ENCODE assay signal across 11 cellular contexts in the genomic region with DNA sequence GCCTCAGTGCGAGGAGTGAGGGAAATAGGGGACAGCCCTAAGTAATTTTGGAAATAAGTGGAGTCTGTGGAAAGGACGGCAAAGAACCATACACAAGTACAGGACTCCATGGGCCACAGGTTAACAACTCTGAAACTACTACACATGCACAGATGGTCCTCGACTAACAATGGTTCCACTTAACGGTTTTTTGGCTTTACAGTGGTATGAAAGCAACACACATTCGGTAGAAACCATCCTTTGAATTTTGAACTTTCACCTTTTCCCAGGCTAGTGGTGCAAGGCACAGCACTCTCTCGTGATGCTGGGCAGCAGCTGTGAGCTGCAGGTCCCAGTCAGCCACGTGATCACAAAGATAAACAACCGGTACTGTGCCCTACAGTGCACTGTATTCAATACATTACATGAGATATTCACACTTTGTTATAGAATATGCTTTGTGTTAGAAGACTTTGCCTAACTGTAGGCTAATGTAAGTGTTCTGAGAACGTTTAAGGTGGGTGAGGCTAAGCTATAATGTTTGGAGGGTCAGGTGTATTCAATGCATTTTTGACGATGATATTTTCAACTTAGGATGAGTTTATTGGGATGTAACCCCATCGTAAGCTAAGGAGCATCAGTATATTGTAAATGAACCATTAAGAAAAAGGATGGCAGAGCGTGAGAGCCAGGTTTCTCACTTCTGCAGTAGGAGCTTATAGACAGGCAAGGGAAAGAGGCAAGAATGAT. TPM values are rescaled to one million over a fixed set of nuclear protein-coding genes. Genes with fewer than 3 reads are reported as not detected.
DNase-seq lines count a peak whose midpoint lies in the region; ATAC-seq, FAIRE-seq and TF ChIP-seq lines count a peak whose summit lies in the region.
"Had no signal": no experiment of that assay in that cellular context is flagged by ENCODE, and none has a peak within 500 bp of the region (broad histone marks: within the 10 kb centered on the region; RNA-seq: fewer than 3 reads in every experiment).

No MANE protein-coding gene starts in this region.

- DNase-seq in Right ventricle myocardium superior (no peak), cardiac septum (ENCODE audit: low spot score) (no peak), WTC11 (ENCODE audit: low spot score) (no peak), HepG2 (ENCODE audit: low spot score) (peak; percentile 94), superior temporal gyrus (ENCODE audit: extremely low spot score) (no peak), ascending aorta (ENCODE audit: low spot score in 2 of 2) (no peak)
- DNase-seq: NCI-H1105 treated with DMSO at 0.1 percent for 48 hours had no signal

- POLR2A ChIA-PET in WTC11 (lab: Charles Lee): interaction anchor here (0.7 kb wide), 1 partner anchor 24 kb away, joined by 3 read pairs; no protein-coding TSS in a partner anchor
- POLR2A ChIA-PET in HepG2 (lab: Yijun Ruan, JAX): interaction anchor here (0.7 to 2.0 kb wide), 4 partner anchors 11 to 42 kb away, joined by 4 to 8 read pairs (median 6); no protein-coding TSS in a partner anchor

- peaks cover 56% of the 10 kb centered on the region for H3K4me1 Mint-ChIP-seq in WTC11

- in situ Hi-C loops in HepG2 (cut with HindIII; ENCODE audit: extremely low pct_ligation_motif_present, low pct_unique_long_range_greater_than_20kb): no loop called here

- H3K27me3 ChIP-seq in HepG2 (ENCODE audit: control insufficient read depth in 1 of 2, insufficient read depth in 2 of 2, low read length in 2 of 2) (no peaks in the 10 kb centered on the region), ascending aorta (no peaks in the 10 kb centered on the region)
- H3K27me3 ChIP-seq: tibial nerve had no signal

- peaks cover 37% of the 10 kb centered on the region for H4K20me1 ChIP-seq in HepG2 (ENCODE audit: insufficient read depth, low read length)

- peaks cover 20% of the 10 kb centered on the region for H3K36me3 Mint-ChIP-seq in WTC11

- intact Hi-C loops in Right ventricle myocardium superior (cut with DNase I): no loop called here
- intact Hi-C loops in cardiac septum (cut with DNase I): no loop called here
- intact Hi-C loops in HepG2 (cut with micrococcal nuclease; ENCODE audit: unreplicated experiment): loop anchor here (1.0 kb wide), 2 partner anchors 9 to 11 kb away; no protein-coding TSS in a partner anchor
- intact Hi-C loops in ascending aorta (cut with DNase I): no loop called here

- peaks cover 20% of the 10 kb centered on the region for H3K9me3 Mint-ChIP-seq in WTC11

- TF ChIP-seq EP300 in HepG2 (IDR thresholded peaks at IDR 0.05; ENCODE audit: low read depth in 2 of 2, low read length in 2 of 2) (peak; percentile 50 to 81; a peak in 3 of 4 replicates), HepG2 (CRISPR knock-in tag; IDR thresholded peaks at IDR 0.05; ENCODE audit: borderline replicate concordance) (peak; percentile 86)

- BruUV-seq in HepG2 (replicated peaks; lab: Mats Ljungman, UMichigan): no TSS peak

- peaks cover 80% of the 10 kb centered on the region for H3K4me1 ChIP-seq in HepG2 (ENCODE audit: insufficient read depth, low read length)
- peaks cover 0 to 13% of the 10 kb centered on the region in 2 donors for H3K4me1 ChIP-seq in ascending aorta

- TF ChIP-seq CTCF in WTC11 (IDR thresholded peaks at IDR 0.05) (no peak), HepG2 (CRISPR knock-in tag; IDR thresholded peaks at IDR 0.05) (0 out of 2 replicates have a peak, but pooled peaks have one; percentile 7), ascending aorta (IDR thresholded peaks at IDR 0.05) (no peak)

- ATAC-seq in Right ventricle myocardium superior (ENCODE audit: poor library complexity) (peak; percentile 51), WTC11 (peak; percentile 61), HepG2 (peak; percentile 95), HG02588 (IDR thresholded peaks at IDR 0.05; ENCODE audit: unreplicated experiment) (no peak), GM18868 (IDR thresholded peaks at IDR 0.05; ENCODE audit: unreplicated experiment) (no peak)

- no peak overlapping the region for H2AFZ ChIP-seq in HepG2 (ENCODE audit: low read length)

- peak overlapping the region; percentile 61 for H3K4me2 ChIP-seq in HepG2 (ENCODE audit: low read depth, low read length)

- H3K4me3 ChIP-seq in HepG2 (replicated peaks in 1 of 3; ENCODE audit: insufficient read depth in 1 of 3, low read depth in 2 of 3, low read length in 3 of 3): peak overlapping the region in 2 of 3 experiments; percentile 1 to 34; a peak in 1 of 6 replicates
- no peak overlapping the region for H3K4me3 ChIP-seq in ascending aorta
- H3K4me3 ChIP-seq: coronary artery, tibial nerve had no signal

- H3K27ac ChIP-seq in HepG2 (ENCODE audit: extremely low read length, insufficient read depth, low read length) (peak overlapping the region; percentile 75), ascending aorta (no peak overlapping the region)
- H3K27ac ChIP-seq: coronary artery, tibial nerve had no signal

- peak overlapping the region; percentile 25 for H3K27ac Mint-ChIP-seq in WTC11

- TF ChIP-seq POLR2A in HepG2 (IDR thresholded peaks at IDR 0.05; ENCODE audit: insufficient read depth in 1 of 2, low read depth in 2 of 2, low read length in 2 of 2): peak in 1 of 2 experiments; percentile 26; a peak in 1 of 4 replicates

- peak; percentile 94 for FAIRE-seq in HepG2 (lab: Jason Lieb, UNC)

- TF ChIP-seq RAD21 in HepG2 (CRISPR knock-in tag; IDR thresholded peaks at IDR 0.05): peak; percentile 26; the same call in 1 of the 2 replicates

- H3K4me3 Mint-ChIP-seq in WTC11: no peak overlapping the region

- peak overlapping the region; percentile 41 for H3K9ac ChIP-seq in HepG2 (ENCODE audit: insufficient read depth, low read depth, low read length)

- H3K9me3 ChIP-seq in HepG2 (ENCODE audit: low read length) (no peaks in the 10 kb centered on the region), ascending aorta (peaks cover 0 to 7% of the 10 kb centered on the region in 2 donors)

- 17% methylated on average over 12 of the region's 12 CpGs for WGBS in HepG2 (ENCODE audit: low lambda C conversion rate)

- CTCF ChIA-PET in WTC11 (lab: Charles Lee): interaction anchor here (1.0 kb wide), 2 partner anchors 47 to 70 kb away, joined by 3 to 4 read pairs; no protein-coding TSS in a partner anchor
- CTCF ChIA-PET in HepG2 (lab: Yijun Ruan, JAX; ENCODE audit: low intra/inter-chr PET ratio, low total read pairs): no interaction called here

- H3K79me2 ChIP-seq in HepG2 (ENCODE audit: insufficient read depth, low read length): peaks cover 98% of the 10 kb centered on the region

- H3K36me3 ChIP-seq in HepG2 (replicated peaks in 1 of 2; ENCODE audit: control insufficient read depth in 1 of 2, insufficient read depth in 2 of 2, low read length in 2 of 2): no peaks in the 10 kb centered on the region; a peak in 1 of 5 replicates
- H3K36me3 ChIP-seq in ascending aorta: no peaks in the 10 kb centered on the region
- H3K36me3 ChIP-seq: tibial nerve had no signal

- no peaks in the 10 kb centered on the region for H3K27me3 Mint-ChIP-seq in WTC11 (ENCODE audit: low read depth)

TF ChIP-seq in WTC11, 78 proteins besides CTCF, POLR2A, EP300 and RAD21 (continues in another document):
- TF ChIP-seq NR1H2 (CRISPR knock-in tag; IDR thresholded peaks at IDR 0.05) (no peak), GABPB1 (CRISPR knock-in tag; IDR thresholded peaks at IDR 0.05) (peak; percentile 82)
- TF ChIP-seq, protein P1, sequence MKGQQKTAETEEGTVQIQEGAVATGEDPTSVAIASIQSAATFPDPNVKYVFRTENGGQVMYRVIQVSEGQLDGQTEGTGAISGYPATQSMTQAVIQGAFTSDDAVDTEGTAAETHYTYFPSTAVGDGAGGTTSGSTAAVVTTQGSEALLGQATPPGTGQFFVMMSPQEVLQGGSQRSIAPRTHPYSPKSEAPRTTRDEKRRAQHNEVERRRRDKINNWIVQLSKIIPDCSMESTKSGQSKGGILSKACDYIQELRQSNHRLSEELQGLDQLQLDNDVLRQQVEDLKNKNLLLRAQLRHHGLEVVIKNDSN (CRISPR knock-in tag; IDR thresholded peaks at IDR 0.05): peak; percentile 76

TF ChIP-seq in HepG2, 621 proteins besides CTCF, POLR2A, EP300 and RAD21 (continues in another document):
- TF ChIP-seq ONECUT2 (CRISPR knock-in tag; IDR thresholded peaks at IDR 0.05): no peak

RNA-seq across cellular contexts. Expression of gene TBC1D8, which starts 44.6 kb away (rescaled TPM):
- total RNA-seq in Right ventricle myocardium superior (51.4 TPM), cardiac septum (52.3 TPM), WTC11 (2021) (30.3 to 51.7 TPM (median 32.0 TPM) in 3 replicates), HepG2 (2016; rRNA removed; fragmentation: Illumina TruSeq; extraction: Trizol) (24.6 and 45.1 TPM in 2 replicates), ascending aorta (17.8 TPM)
- total RNA-seq in HepG2 (2016; cell fraction: cytosol; rRNA removed; fragmentation: Illumina TruSeq; extraction: Trizol; ENCODE audit: low read depth): 19.7 and 20.1 TPM in 2 replicates
- total RNA-seq in HepG2 (2016; cell fraction: insoluble cytoplasmic fraction; rRNA removed; fragmentation: Illumina TruSeq; extraction: Trizol): 24.0 and 41.1 TPM in 2 replicates
- total RNA-seq in HepG2 (2016; cell fraction: membrane; rRNA removed; fragmentation: Illumina TruSeq; extraction: Trizol): 25.6 and 27.6 TPM in 2 replicates
- total RNA-seq in HepG2 (2016; cell fraction: nucleus; rRNA removed; fragmentation: Illumina TruSeq; extraction: Trizol): 65.7 and 82.2 TPM in 2 replicates
- polyA plus RNA-seq in HepG2 (2011; rRNA removed): 95.4 and 109 TPM in 2 replicates
- 29.9 and 31.1 TPM in 2 replicates for polyA plus RNA-seq in HepG2 (2011; cell fraction: cytosol; rRNA removed)
- polyA plus RNA-seq in HepG2 (2011; cell fraction: nucleus; rRNA removed): 436 and 543 TPM in 2 replicates
- 48.7 and 51.7 TPM in 2 replicates for polyA plus RNA-seq in HepG2 (2012)
- 3.0 and 3.1 TPM in 2 replicates for polyA plus RNA-seq in HepG2 (2016; cell fraction: cytosol; fragmentation: Illumina TruSeq; extraction: Trizol; ENCODE audit: low read depth)
- 19.9 and 22.5 TPM in 2 replicates for polyA plus RNA-seq in HepG2 (2016; cell fraction: insoluble cytoplasmic fraction; fragmentation: Illumina TruSeq; extraction: Trizol; ENCODE audit: low read depth)
- polyA plus RNA-seq in HepG2 (2016; cell fraction: membrane; fragmentation: Illumina TruSeq; extraction: Trizol; ENCODE audit: low read depth): 8.5 and 9.7 TPM in 2 replicates
- polyA plus RNA-seq in HepG2 (2016; cell fraction: nucleus; fragmentation: Illumina TruSeq; extraction: Trizol; ENCODE audit: insufficient read depth, low read depth): 164 and 165 TPM in 2 replicates
- 49.0 and 185 TPM in 2 replicates for polyA minus RNA-seq in HepG2 (2011; rRNA and poly(A)+ RNA removed; ENCODE audit: low replicate concordance)
- polyA minus RNA-seq in HepG2 (2011; cell fraction: cytosol; rRNA and poly(A)+ RNA removed): 17.5 and 18.1 TPM in 2 replicates
- polyA minus RNA-seq in HepG2 (2011; cell fraction: nucleus; rRNA and poly(A)+ RNA removed): 201 and 233 TPM in 2 replicates

Comparison
In these comparisons a context has a peak if more than half of its experiments do, and no peak if none do; other contexts are left out.
1. ATAC-seq: peak in Right ventricle myocardium superior (single experiment), WTC11 (single experiment) and HepG2 (single experiment); none in HG02588 (single experiment) and GM18868 (single experiment).
2. H3K4me3 ChIP-seq: peak in HepG2 (2 of 3); none in ascending aorta (0 of 2).